Comparison of ENCODE assay signal across 12 cellular contexts in genomic region chr14:89489796-89490506, GRCh38.
DNase-seq lines count a peak whose midpoint lies in the region; ATAC-seq and TF ChIP-seq lines count a peak whose summit lies in the region.
"Had no signal": no experiment of that assay in that cellular context is flagged by ENCODE, and none has a peak within 500 bp of the region (broad histone marks: within the 10 kb centered on the region; RNA-seq: fewer than 3 reads in every experiment).

No MANE protein-coding gene starts in this region.

- no peaks in the 10 kb centered on the region for H3K9me2 ChIP-seq in neural cell (ENCODE audit: insufficient read depth, low read length)

- no peak for ATAC-seq in GM21717 (IDR thresholded peaks at IDR 0.05; ENCODE audit: unreplicated experiment)
- no peak for ATAC-seq in left lobe of liver

- no peak for DNase-seq in AG09309 (ENCODE audit: low read depth)
- peak; percentile 46 for DNase-seq in NCI-H1092 treated with DMSO at 0.1 percent for 48 hours (lab: John Stamatoyannopoulos, UW)
- no peak for DNase-seq in coronary artery (ENCODE audit: low spot score)
- no peak for DNase-seq in germinal center (ENCODE audit: low spot score)
- no peak for DNase-seq in T1000 (lab: John Stamatoyannopoulos, UW)
- no peak for DNase-seq in left lobe of liver (ENCODE audit: low spot score)
- DNase-seq: central memory CD4-positive, alpha-beta T cell; HCEC 1CT; NCI-H2029 had no signal

- H3K79me2 ChIP-seq in neural cell (replicated peaks; ENCODE audit: insufficient read depth, low read length): no peaks in the 10 kb centered on the region

- no peak for TF ChIP-seq EP300 in neural cell (conservative IDR thresholded peaks at IDR 0.05; ENCODE audit: poor library complexity, severe bottlenecking)

- no peak overlapping the region for H3K27ac ChIP-seq in coronary artery
- H3K27ac ChIP-seq in neural cell (ENCODE audit: low read length): peak overlapping the region; percentile 9
- H3K27ac ChIP-seq: HL-60 had no signal

- TF ChIP-seq RAD21 in neural cell (conservative IDR thresholded peaks at IDR 0.05): no peak

- H3K36me3 ChIP-seq in neural cell (ENCODE audit: insufficient read depth, low read length): no peaks in the 10 kb centered on the region

- H3F3A ChIP-seq in neural cell (ENCODE audit: insufficient read depth, low read length, poor library complexity, severe bottlenecking): peaks cover 20% of the 10 kb centered on the region

- no peak overlapping the region for H2AFZ ChIP-seq in neural cell (ENCODE audit: low read depth, low read length)

- H3K4me3 ChIP-seq in AG09309 (ENCODE audit: control insufficient read depth, low read depth, low read length): peak overlapping the region; percentile 4
- H3K4me3 ChIP-seq in coronary artery: peak overlapping the region; percentile 15
- H3K4me3 ChIP-seq in neural cell (ENCODE audit: low read length): peak overlapping the region; percentile 29

- H4K20me1 ChIP-seq in neural cell (ENCODE audit: insufficient read depth): no peaks in the 10 kb centered on the region

- no peak overlapping the region for H3K4me2 ChIP-seq in neural cell (ENCODE audit: low read length)

- H3K9ac ChIP-seq in neural cell (ENCODE audit: low read length): peak overlapping the region; percentile 30

- TF ChIP-seq CTCF in AG09309 (IDR thresholded peaks at IDR 0.05; ENCODE audit: control insufficient read depth, insufficient read depth, low read depth, low read length, missing control alignments) (no peak), coronary artery (IDR thresholded peaks at IDR 0.05) (no peak), neural cell (IDR thresholded peaks at IDR 0.05; ENCODE audit: poor library complexity, severe bottlenecking) (no peak)

- H3K9me3 ChIP-seq in neural cell (ENCODE audit: low read length): no peaks in the 10 kb centered on the region

- H3K27me3 ChIP-seq in neural cell (ENCODE audit: insufficient read depth, low read depth, low read length): no peaks in the 10 kb centered on the region

TF ChIP-seq in neural cell, 6 proteins besides CTCF, POLR2A, EP300 and RAD21:
- no peak for TF ChIP-seq SMC3 (conservative IDR thresholded peaks at IDR 0.05; ENCODE audit: poor library complexity)
- no peak for TF ChIP-seq REST (IDR thresholded peaks at IDR 0.05; ENCODE audit: borderline replicate concordance)
- TF ChIP-seq TAF1 (IDR thresholded peaks at IDR 0.05; ENCODE audit: low read depth): no peak
- TF ChIP-seq EZH2 (IDR thresholded peaks at IDR 0.05; ENCODE audit: borderline replicate concordance, insufficient read depth, low read length, poor library complexity, severe bottlenecking): no peak
- TF ChIP-seq POLR2AphosphoS5 (IDR thresholded peaks at IDR 0.05): no peak
- no peak for TF ChIP-seq MXI1 (conservative IDR thresholded peaks at IDR 0.05; ENCODE audit: poor library complexity, severe bottlenecking)
